ENCODE assay signal across 8 cellular contexts in the genomic region with DNA sequence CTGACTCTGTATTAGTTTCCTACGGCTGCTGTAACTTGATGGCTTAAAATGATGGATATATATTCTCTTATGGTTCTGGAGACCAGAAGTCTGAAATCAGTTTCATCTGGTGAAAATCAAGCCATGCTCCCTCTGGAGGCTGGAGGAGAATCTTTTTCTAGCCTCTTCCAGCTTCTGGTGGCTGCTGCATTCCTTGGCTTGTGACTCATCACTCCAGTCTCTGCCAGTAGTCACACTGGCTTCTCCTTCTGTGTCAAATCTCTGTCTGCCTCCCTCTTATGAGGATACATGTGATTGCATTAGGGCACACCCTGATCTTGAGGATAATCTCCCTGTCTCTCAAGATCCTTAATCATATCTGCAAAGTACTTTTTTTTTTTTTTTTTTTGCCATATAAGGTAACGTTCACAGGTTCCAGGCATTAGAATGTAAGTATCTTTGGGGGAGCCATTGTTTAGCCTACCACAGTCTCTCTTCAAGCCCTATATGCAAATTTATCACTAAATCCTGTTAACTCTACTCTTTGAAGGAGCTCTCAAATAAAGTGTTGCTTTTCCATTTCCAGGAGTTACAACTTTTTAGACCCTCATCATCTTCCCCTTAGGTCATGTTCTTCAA. TPM values are rescaled to one million over a fixed set of nuclear protein-coding genes. Genes with fewer than 3 reads are reported as not detected.
DNase-seq lines count a peak whose midpoint lies in the region; ATAC-seq and TF ChIP-seq lines count a peak whose summit lies in the region.

No MANE protein-coding gene starts in this region.

- no peaks in the 10 kb centered on the region for H3K4me1 Mint-ChIP-seq in CD4-positive, alpha-beta T cell (ENCODE audit: low read depth)

- no peak overlapping the region for H3K9ac ChIP-seq in Loucy (ENCODE audit: low read depth, low read length, poor library complexity, severe bottlenecking)

- no peaks in the 10 kb centered on the region for H3F3A ChIP-seq in Loucy (ENCODE audit: low read depth)

- 94% methylated on average over 2 of the region's 2 CpGs for WGBS in right lobe of liver (ENCODE audit: insufficient coverage, low coverage, low lambda C conversion rate, missing lambda C conversion rate)
- 86 to 90% methylated on average over 2 of the region's 2 CpGs for WGBS in tibial nerve, 2 donors

- H3K27me3 Mint-ChIP-seq in CD4-positive, alpha-beta T cell, result no peaks in the 10 kb centered on the region

- TF ChIP-seq POLR2A in right lobe of liver (IDR thresholded peaks at IDR 0.05) (no peak), tibial nerve (IDR thresholded peaks at IDR 0.05) (no peak)

- TF ChIP-seq CTCF in Loucy (conservative IDR thresholded peaks at IDR 0.05; ENCODE audit: low read length), result peak; percentile 33
- TF ChIP-seq CTCF in right lobe of liver (IDR thresholded peaks at IDR 0.05), result peak in 2 of 4 donors; percentile 7 to 24
- no peak for TF ChIP-seq CTCF in CD4-positive, alpha-beta T cell (IDR thresholded peaks at IDR 0.05)
- no peak for TF ChIP-seq CTCF in tibial nerve (IDR thresholded peaks at IDR 0.05)

- no peak for TF ChIP-seq EP300 in tibial nerve (IDR thresholded peaks at IDR 0.05)

- H3K27me3 ChIP-seq in Loucy (ENCODE audit: insufficient read depth, low read length, poor library complexity, severe bottlenecking) (no peaks in the 10 kb centered on the region), right lobe of liver (no peaks in the 10 kb centered on the region), tibial nerve (no peaks in the 10 kb centered on the region)
- no peaks in the 10 kb centered on the region for H3K27me3 ChIP-seq in CD4-positive, alpha-beta T cell (ENCODE audit: control insufficient read depth, insufficient read depth, low read length)

- H3K36me3 Mint-ChIP-seq in CD4-positive, alpha-beta T cell (ENCODE audit: low read depth), result peaks cover 25% of the 10 kb centered on the region

- DNase-seq in COLO829 (ENCODE audit: low spot score) (peak; percentile 60), astrocyte of the hippocampus (ENCODE audit: low read depth, low spot score) (peak; percentile 92), right lobe of liver (no peak), tibial nerve (ENCODE audit: low spot score in 2 of 2) (no peak), NCI-H1930 (lab: John Stamatoyannopoulos, UW) (no peak)
- no peak for DNase-seq in CD4-positive, alpha-beta T cell
- no peak for DNase-seq in activated CD4-positive, alpha-beta T cell treated with anti-CD3 and anti-CD28 coated beads for 1 hour

- no peaks in the 10 kb centered on the region for H4K20me1 ChIP-seq in Loucy (ENCODE audit: insufficient read depth, low read length, poor library complexity, severe bottlenecking)

- H3K4me3 ChIP-seq in Loucy (ENCODE audit: low read length, poor library complexity, severe bottlenecking) (no peak overlapping the region), right lobe of liver (no peak overlapping the region), tibial nerve (no peak overlapping the region)

- H3K9me3 ChIP-seq in Loucy (ENCODE audit: insufficient read depth, low read depth, low read length) (no peaks in the 10 kb centered on the region), right lobe of liver (no peaks in the 10 kb centered on the region), tibial nerve (no peaks in the 10 kb centered on the region)
- H3K9me3 ChIP-seq in CD4-positive, alpha-beta T cell (ENCODE audit: control insufficient read depth, low read length), result no peaks in the 10 kb centered on the region

- H3K36me3 ChIP-seq in Loucy (ENCODE audit: insufficient read depth, low read length) (no peaks in the 10 kb centered on the region), right lobe of liver (no peaks in the 10 kb centered on the region), tibial nerve (peaks cover 0 to 35% (median 0%) of the 10 kb centered on the region in 3 donors)

- no peak overlapping the region for H3K27ac ChIP-seq in right lobe of liver
- H3K27ac ChIP-seq in CD4-positive, alpha-beta T cell (ENCODE audit: low read depth, low read length), result no peak overlapping the region
- no peak overlapping the region for H3K27ac ChIP-seq in tibial nerve

- ATAC-seq in right lobe of liver, result peak in 3 of 4 donors; percentile 38 to 73 (median 53)
- ATAC-seq in CD4-positive, alpha-beta T cell (ENCODE audit: poor library complexity), result no peak

- no peaks in the 10 kb centered on the region for H3K79me2 ChIP-seq in Loucy (ENCODE audit: insufficient read depth, low read length)

- no peak overlapping the region for H3K27ac Mint-ChIP-seq in CD4-positive, alpha-beta T cell

- intact Hi-C loops in right lobe of liver (cut with DNase I), result no loop called here
- intact Hi-C loops in CD4-positive, alpha-beta T cell (cut with DNase I, micrococcal nuclease), result loop anchor here in 1 of 2 experiments (5.0 kb wide), 1 partner anchor 1325 kb away; no protein-coding TSS in a partner anchor

- no peak overlapping the region for H2AFZ ChIP-seq in Loucy (ENCODE audit: low read length)

- H3K4me3 Mint-ChIP-seq in CD4-positive, alpha-beta T cell, result no peak overlapping the region

- H3K4me1 ChIP-seq in Loucy (ENCODE audit: insufficient read depth, low read length, poor library complexity, severe bottlenecking), result no peaks in the 10 kb centered on the region
- peaks cover 0 to 9% (median 2%) of the 10 kb centered on the region in 4 donors for H3K4me1 ChIP-seq in right lobe of liver
- H3K4me1 ChIP-seq in tibial nerve, result peaks cover 0 to 3% (median 0%) of the 10 kb centered on the region in 4 donors

- CTCF ChIA-PET in CD4-positive, alpha-beta T cell (lab: Charles Lee), result interaction anchor here (0.8 kb wide), 1 partner anchor 172 kb away, joined by 3 read pairs; no protein-coding TSS in a partner anchor

- no peaks in the 10 kb centered on the region for H3K9me2 ChIP-seq in Loucy (replicated peaks; ENCODE audit: low read depth, low read length)

- POLR2A ChIA-PET in CD4-positive, alpha-beta T cell (lab: Charles Lee), result interaction anchor here (0.6 kb wide), 1 partner anchor 21 kb away, joined by 3 read pairs; no protein-coding TSS in a partner anchor

- H3K9me3 Mint-ChIP-seq in CD4-positive, alpha-beta T cell, result no peaks in the 10 kb centered on the region

- no peak overlapping the region for H3K4me2 ChIP-seq in Loucy (ENCODE audit: low read depth, low read length, poor library complexity, severe bottlenecking)

RNA-seq across cellular contexts. Expression of a gene that starts 17.8 kb away (rescaled TPM):
- 1 to 10 TPM; 2.7 to 5.7 (median 3.2) TPM for total RNA-seq in right lobe of liver
- 1 to 10 TPM; 2.9 to 3.7 TPM for total RNA-seq in CD4-positive, alpha-beta T cell
- 10 to 100 TPM in 2 of 4 donors, 1 to 10 TPM in 2; 7.5 to 21.0 (median 9.8) TPM for total RNA-seq in tibial nerve

RNA-seq across cellular contexts. Expression of a gene that starts 50.2 kb away (rescaled TPM):
- total RNA-seq in right lobe of liver (1 to 10 TPM in 2 of 6 experiments, under 1 TPM in 2, not detected in 2; 0.49 to 1.4 (median 0.94) TPM), tibial nerve (under 1 TPM in 1 of 4 donors, not detected in 3; 0.39 TPM)
- total RNA-seq in CD4-positive, alpha-beta T cell, result not detected

RNA-seq across cellular contexts. Expression of a gene that starts 51.6 kb away (rescaled TPM):
- total RNA-seq in right lobe of liver (1 to 10 TPM; 1.7 to 7.6 (median 3.7) TPM), tibial nerve (10 to 100 TPM; 21.2 to 43.5 (median 34.2) TPM)
- 10 to 100 TPM; 52.6 to 55.9 TPM for total RNA-seq in CD4-positive, alpha-beta T cell

Comparison
In these comparisons a context has a peak if more than half of its experiments do, and no peak if none do; other contexts are left out.
1. DNase-seq: peak in COLO829 (single experiment) and astrocyte of the hippocampus (single experiment); none in right lobe of liver (0 of 3), CD4-positive, alpha-beta T cell (0 of 10), tibial nerve (0 of 2), NCI-H1930 (0 of 2) and activated CD4-positive, alpha-beta T cell treated with anti-CD3 and anti-CD28 coated beads for 1 hour (single experiment).